8 cellular contexts compared by ENCODE assay signal in genomic region chr16:57536306-57537193, GRCh38. TPM values are rescaled to one million over a fixed set of nuclear protein-coding genes. Genes with fewer than 3 reads are reported as not detected.
DNase-seq lines count a peak whose midpoint lies in the region; ATAC-seq and TF ChIP-seq lines count a peak whose summit lies in the region.

Gene CCDC102A (minus strand): TSS chr16:57536571. CDS start chr16:57529177, 7,394 bp downstream.

- H3K27ac ChIP-seq in prostate gland: peak within 1 kb of the TSS; percentile 89 to 94

- H3K4me3 ChIP-seq in NT2/D1 (ENCODE audit: insufficient read length, low read depth) (peak within 1 kb of the TSS; percentile 60), prostate gland (peak within 1 kb of the TSS; percentile 96 to 97)

- H3K4me1 Mint-ChIP-seq in activated naive CD4-positive, alpha-beta T cell treated with anti-CD3 and anti-CD28 coated beads, Interleukin-2, amount 50 U/mL, for 24 hours: peaks cover 65% of the 10 kb centered on the region

- no peak for TF ChIP-seq CTCF in prostate gland (IDR thresholded peaks at IDR 0.05)

- peak within 1 kb of the TSS; percentile 88 for H3K27ac Mint-ChIP-seq in activated naive CD4-positive, alpha-beta T cell treated with anti-CD3 and anti-CD28 coated beads, Interleukin-2, amount 50 U/mL, for 24 hours

- no peaks in the 10 kb centered on the region for H3K27me3 Mint-ChIP-seq in activated naive CD4-positive, alpha-beta T cell treated with anti-CD3 and anti-CD28 coated beads, Interleukin-2, amount 50 U/mL, for 24 hours

- H3K36me3 Mint-ChIP-seq in activated naive CD4-positive, alpha-beta T cell treated with anti-CD3 and anti-CD28 coated beads, Interleukin-2, amount 50 U/mL, for 24 hours: no peaks in the 10 kb centered on the region

- H3K9ac ChIP-seq in NT2/D1 (ENCODE audit: insufficient read length, low read depth): peak within 1 kb of the TSS; percentile 87

- TF ChIP-seq POLR2A in prostate gland (IDR thresholded peaks at IDR 0.05): no peak

- no peaks in the 10 kb centered on the region for H3K9me3 Mint-ChIP-seq in activated naive CD4-positive, alpha-beta T cell treated with anti-CD3 and anti-CD28 coated beads, Interleukin-2, amount 50 U/mL, for 24 hours

- peaks cover 16% of the 10 kb centered on the region for H3K36me3 ChIP-seq in NT2/D1 (ENCODE audit: insufficient read depth, insufficient read length, low read length)
- no peaks in the 10 kb centered on the region for H3K36me3 ChIP-seq in prostate gland

- no peaks in the 10 kb centered on the region for H3K9me3 ChIP-seq in NT2/D1 (ENCODE audit: insufficient read depth, low read length)
- H3K9me3 ChIP-seq in prostate gland: no peaks in the 10 kb centered on the region

- no peaks in the 10 kb centered on the region for H3K27me3 ChIP-seq in NT2/D1 (ENCODE audit: insufficient read depth, insufficient read length)
- H3K27me3 ChIP-seq in prostate gland (replicated peaks; ENCODE audit: insufficient read depth): no peaks in the 10 kb centered on the region

- peak; percentile 30 for ATAC-seq in HG02642 (IDR thresholded peaks at IDR 0.05; ENCODE audit: poor library complexity, unreplicated experiment)
- ATAC-seq in left cardiac atrium: peak; percentile 67 to 75

- DNase-seq in NCI-H1436 (lab: John Stamatoyannopoulos, UW) (peak; percentile 31), NCI-H1436 treated with DMSO at 0.1 percent for 48 hours (lab: John Stamatoyannopoulos, UW) (no peak), NT2/D1 (ENCODE audit: low read depth, low spot score) (no peak), left cardiac atrium (no peak), prostate gland (ENCODE audit: low spot score) (no peak), putamen (ENCODE audit: low spot score) (no peak)

- H3K4me1 ChIP-seq in NT2/D1 (ENCODE audit: insufficient read depth, insufficient read length): peaks cover 45% of the 10 kb centered on the region
- H3K4me1 ChIP-seq in prostate gland (replicated peaks): peaks cover 18% of the 10 kb centered on the region

- intact Hi-C loops in left cardiac atrium (cut with DNase I): no loop called here
- intact Hi-C loops in prostate gland (cut with DNase I): loop anchor here (5.0 kb wide), 1 partner anchor 234 kb away; no protein-coding TSS in a partner anchor

- peak within 1 kb of the TSS; percentile 85 for H3K4me3 Mint-ChIP-seq in activated naive CD4-positive, alpha-beta T cell treated with anti-CD3 and anti-CD28 coated beads, Interleukin-2, amount 50 U/mL, for 24 hours

- 1% methylated on average over 44 of the region's 81 CpGs for WGBS in prostate gland

RNA-seq across cellular contexts. Expression of gene CCDC102A, which starts in this region (rescaled TPM):
- total RNA-seq in left cardiac atrium (1 to 10 TPM; 5.3 to 8.9 TPM), prostate gland (10 to 100 TPM; 22.5 to 26.8 TPM)
